9 cellular contexts compared by ENCODE assay signal in the genomic region with DNA sequence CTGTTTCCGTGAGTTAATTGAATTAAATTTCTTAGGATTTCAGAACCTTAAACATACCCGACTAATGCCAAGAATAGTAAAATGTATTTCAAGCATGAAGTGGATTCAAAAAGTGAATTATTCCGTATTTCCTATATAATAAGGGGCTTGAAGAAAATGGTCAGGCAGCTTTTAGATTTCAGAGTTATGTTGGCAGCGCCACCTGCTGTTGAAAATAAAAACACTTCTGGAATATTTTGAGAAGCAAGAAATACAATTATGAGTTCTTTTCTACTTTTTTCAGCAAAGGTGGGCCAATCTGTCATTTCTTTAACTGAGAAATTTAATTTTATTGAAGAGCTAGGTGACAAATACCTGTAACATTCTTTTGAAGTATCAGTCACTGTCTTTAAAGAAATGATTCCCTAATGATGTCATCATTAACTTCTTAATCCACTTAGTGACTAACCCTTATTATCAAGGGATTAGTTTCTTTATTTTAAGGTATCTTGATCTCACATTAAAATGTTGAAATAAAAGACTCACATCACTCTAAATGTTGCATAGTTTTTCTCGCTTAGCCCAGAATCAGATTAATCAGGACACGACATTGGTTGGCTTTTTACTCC. TPM values are rescaled to one million over a fixed set of nuclear protein-coding genes. Genes with fewer than 3 reads are reported as not detected.
DNase-seq lines count a peak whose midpoint lies in the region; ATAC-seq, FAIRE-seq and TF ChIP-seq lines count a peak whose summit lies in the region.
"Had no signal": no experiment of that assay in that cellular context is flagged by ENCODE, and none has a peak within 500 bp of the region (broad histone marks: within the 10 kb centered on the region; RNA-seq: fewer than 3 reads in every experiment).

No MANE protein-coding gene starts in this region.

- H3K27ac Mint-ChIP-seq in osteocyte (ENCODE audit: unreplicated experiment) = no peak overlapping the region
- H3K27ac Mint-ChIP-seq: T-cell had no signal

- H2AFZ ChIP-seq in HCT116 (ENCODE audit: low read depth, low read length, poor library complexity, severe bottlenecking) (no peak overlapping the region), PC-9 (no peak overlapping the region), endothelial cell of umbilical vein (ENCODE audit: low read depth, low read length) (no peak overlapping the region)

- H3K79me2 ChIP-seq in HCT116 (ENCODE audit: insufficient read depth, low read length) (no peaks in the 10 kb centered on the region), PC-9 (ENCODE audit: low read depth) (no peaks in the 10 kb centered on the region), endothelial cell of umbilical vein (ENCODE audit: control insufficient read depth, insufficient read depth, low read length) (no peaks in the 10 kb centered on the region)

- RAD21 ChIA-PET in HCT116 (lab: Charles Lee; ENCODE audit: low non-redundant PET in 1 of 2, low total read pairs in 2 of 2, uncharacterized antibody in 2 of 2, unreplicated experiment in 2 of 2) = interaction anchor here (0.8 kb wide), 2 partner anchors 117 kb away, joined by 4 to 6 read pairs; no protein-coding TSS in a partner anchor

- H3K36me3 ChIP-seq in HCT116 (ENCODE audit: control insufficient read depth in 1 of 2, insufficient read depth in 2 of 2, low read length in 2 of 2) = no peaks in the 10 kb centered on the region
- H3K36me3 ChIP-seq in PC-9 (ENCODE audit: low read depth) = peaks cover 6% of the 10 kb centered on the region; the same call in 1 of the 2 replicates
- no peaks in the 10 kb centered on the region for H3K36me3 ChIP-seq in endothelial cell of umbilical vein (ENCODE audit: control insufficient read depth in 2 of 2, extremely low read depth in 1 of 2, insufficient read depth in 2 of 2, low read length in 2 of 2)

- H3K9me1 ChIP-seq in endothelial cell of umbilical vein (replicated peaks; ENCODE audit: control insufficient read depth, extremely low read depth, insufficient read depth, low read length) = no peaks in the 10 kb centered on the region

- no peaks in the 10 kb centered on the region for H3K27me3 Mint-ChIP-seq in osteocyte (ENCODE audit: unreplicated experiment)
- H3K27me3 Mint-ChIP-seq: T-cell had no signal

- H3K4me1 Mint-ChIP-seq in osteocyte (ENCODE audit: unreplicated experiment) = peaks cover 69% of the 10 kb centered on the region

- TF ChIP-seq RAD21 in HCT116 (IDR thresholded peaks at IDR 0.05; ENCODE audit: low read depth) = peak; percentile 77

- peaks cover 0 to 22% of the 10 kb centered on the region in 2 experiments; a peak in 2 of 4 replicates for H3K4me1 ChIP-seq in HCT116 (ENCODE audit: control insufficient read depth in 1 of 2, insufficient read depth in 2 of 2, low read length in 2 of 2)
- peaks cover 86% of the 10 kb centered on the region for H3K4me1 ChIP-seq in PC-9 (replicated peaks; ENCODE audit: insufficient read depth)
- H3K4me1 ChIP-seq in endothelial cell of umbilical vein (ENCODE audit: control insufficient read depth, extremely low read depth, insufficient read depth, low read length) = peaks cover 3% of the 10 kb centered on the region

- H4K20me1 ChIP-seq in HCT116 (ENCODE audit: insufficient read depth) (no peaks in the 10 kb centered on the region), PC-9 (ENCODE audit: insufficient read depth) (no peaks in the 10 kb centered on the region), endothelial cell of umbilical vein (replicated peaks; ENCODE audit: control insufficient read depth, extremely low read depth, insufficient read depth, low read length) (no peaks in the 10 kb centered on the region)

- dilution Hi-C loops in endothelial cell of umbilical vein (cut with MboI; ENCODE audit: extremely low pct_ligation_motif_present, low sequenced_read_pairs) = no loop called here

- no peak overlapping the region for H3K27ac ChIP-seq in HCT116 (ENCODE audit: low read depth, low read length)
- H3K27ac ChIP-seq in PC-9 = no peak overlapping the region
- no peak overlapping the region for H3K27ac ChIP-seq in endothelial cell of umbilical vein (ENCODE audit: insufficient read depth, low read depth, low read length)

- intact Hi-C loops in HCT116 (cut with micrococcal nuclease) (loop anchor here (1.0 to 5.0 kb wide), 5 partner anchors 117 to 804 kb away; no protein-coding TSS in a partner anchor), PC-9 (cut with micrococcal nuclease; ENCODE audit: unreplicated experiment) (loop anchor here (1.0 to 5.0 kb wide), 8 partner anchors 27 to 841 kb away; partner anchors contain the start of genes ANKMY2, BZW2, CRPPA and TSPAN13), endothelial cell of umbilical vein (cut with micrococcal nuclease) (loop anchor here (1.0 to 10.0 kb wide), 6 partner anchors 27 to 806 kb away; no protein-coding TSS in a partner anchor)

- H3F3A ChIP-seq in PC-9 (ENCODE audit: insufficient read depth, low read depth) = peaks cover 56% of the 10 kb centered on the region

- peak; percentile 50 to 80 (median 76) for TF ChIP-seq CTCF in HCT116 (IDR thresholded peaks at IDR 0.05 in 2 of 3, conservative IDR thresholded peaks at IDR 0.05 in 1 of 3; ENCODE audit: borderline replicate concordance in 1 of 3, insufficient read depth in 1 of 3, low read depth in 2 of 3, low read length in 2 of 3)
- peak; percentile 96 for TF ChIP-seq CTCF in PC-9 (conservative IDR thresholded peaks at IDR 0.05)
- TF ChIP-seq CTCF in endothelial cell of umbilical vein (IDR thresholded peaks at IDR 0.05; ENCODE audit: extremely low read depth in 1 of 2, insufficient read depth in 1 of 2, low read depth in 1 of 2, low read length in 2 of 2) = peak; percentile 17 to 44
- peak; percentile 79 for TF ChIP-seq CTCF in osteocyte (IDR thresholded peaks at IDR 0.05)

- FAIRE-seq in endothelial cell of umbilical vein (lab: Jason Lieb, UNC) = peak; percentile 85

- H3K4me3 Mint-ChIP-seq in osteocyte (ENCODE audit: unreplicated experiment) = no peak overlapping the region
- H3K4me3 Mint-ChIP-seq: T-cell had no signal

- H3K4me2 ChIP-seq in HCT116 (ENCODE audit: low read length) (no peak overlapping the region), PC-9 (no peak overlapping the region), endothelial cell of umbilical vein (ENCODE audit: insufficient read depth, low read length) (no peak overlapping the region)

- H3K9ac ChIP-seq in HCT116 (ENCODE audit: low read length) (no peak overlapping the region), endothelial cell of umbilical vein (replicated peaks; ENCODE audit: extremely low read depth, insufficient read depth, low read length) (no peak overlapping the region)

- peaks cover 8% of the 10 kb centered on the region for H3K9me3 Mint-ChIP-seq in osteocyte (ENCODE audit: unreplicated experiment)
- H3K9me3 Mint-ChIP-seq: T-cell had no signal

- BruUV-seq in HCT116 (replicated peaks; lab: Mats Ljungman, UMichigan) (no TSS peak), PC-9 (replicated peaks; lab: Mats Ljungman, UMichigan) (no TSS peak), endothelial cell of umbilical vein (replicated peaks; lab: Mats Ljungman, UMichigan) (no TSS peak)

- ATAC-seq in HCT116 (no peak), HG03378 (IDR thresholded peaks at IDR 0.05; ENCODE audit: unreplicated experiment) (no peak)
- no peak for ATAC-seq in activated CD4-positive, CD25-positive, alpha-beta regulatory T cell treated with anti-CD3 and anti-CD28 coated beads, Interleukin-2, amount 50 U/mL, for 24 hours
- ATAC-seq: T-cell had no signal

- no peaks in the 10 kb centered on the region for H3K36me3 Mint-ChIP-seq in osteocyte (ENCODE audit: unreplicated experiment)
- H3K36me3 Mint-ChIP-seq: T-cell had no signal

- TF ChIP-seq POLR2A in HCT116 (IDR thresholded peaks at IDR 0.05; ENCODE audit: borderline replicate concordance, extremely low read depth, insufficient read depth, insufficient read length) (no peak), endothelial cell of umbilical vein (IDR thresholded peaks at IDR 0.05; ENCODE audit: low read depth, low read length) (no peak)

- H3K27me3 ChIP-seq in HCT116 (ENCODE audit: insufficient read depth, low read length) (no peaks in the 10 kb centered on the region), PC-9 (ENCODE audit: insufficient read depth, low read depth) (no peaks in the 10 kb centered on the region), endothelial cell of umbilical vein (ENCODE audit: control insufficient read depth in 2 of 2, insufficient read depth in 2 of 2, low read length in 2 of 2) (no peaks in the 10 kb centered on the region)

- H3K9me3 ChIP-seq in HCT116 (ENCODE audit: control insufficient read depth in 1 of 2, insufficient read depth in 1 of 2, low read depth in 1 of 2, low read length in 2 of 2) = no peaks in the 10 kb centered on the region
- H3K9me3 ChIP-seq in PC-9 (ENCODE audit: insufficient read depth, low read depth) = peaks cover 10% of the 10 kb centered on the region
- no peaks in the 10 kb centered on the region for H3K9me3 ChIP-seq in endothelial cell of umbilical vein (replicated peaks; ENCODE audit: control insufficient read depth, insufficient read depth, low read length)

- H3K4me3 ChIP-seq in HCT116 (replicated peaks in 1 of 2; ENCODE audit: low read depth in 1 of 2, low read length in 2 of 2) = no peak overlapping the region
- no peak overlapping the region for H3K4me3 ChIP-seq in PC-9
- H3K4me3 ChIP-seq in endothelial cell of umbilical vein (replicated peaks in 1 of 3; ENCODE audit: insufficient read depth in 1 of 3, low read depth in 1 of 3, low read length in 3 of 3) = no peak overlapping the region

- DNase-seq in COLO668 (lab: John Stamatoyannopoulos, UW; ENCODE audit: unreplicated experiment) = peak; percentile 51
- DNase-seq in HCT116 (ENCODE audit: low read depth, low spot score) = peak; percentile 33
- peak in 1 of 2 experiments; percentile 45 for DNase-seq in PC-9
- DNase-seq in endothelial cell of umbilical vein (ENCODE audit: low read depth, low spot score) = peak; percentile 58
- no peak for DNase-seq in osteocyte (ENCODE audit: extremely low spot score, unreplicated experiment)
- no peak for DNase-seq in T1000 (lab: John Stamatoyannopoulos, UW)

- H3K9me2 ChIP-seq in HCT116 (ENCODE audit: insufficient read depth) = no peaks in the 10 kb centered on the region; the same call in 1 of the 2 replicates
- H3K9me2 ChIP-seq in PC-9 (ENCODE audit: insufficient read depth) = no peaks in the 10 kb centered on the region

- POLR2A ChIA-PET in HCT116 (lab: Charles Lee) = no interaction called here
- POLR2A ChIA-PET in PC-9 (lab: Charles Lee; ENCODE audit: unreplicated experiment) = interaction anchor here (0.7 kb wide), 1 partner anchor 760 kb away, joined by 3 read pairs; no protein-coding TSS in a partner anchor
- POLR2A ChIA-PET in endothelial cell of umbilical vein (lab: Charles Lee) = no interaction called here

- CTCF ChIA-PET in HCT116 (lab: Charles Lee) (interaction anchor here (0.8 to 2.2 kb wide), 11 partner anchors 8 to 467 kb away, joined by 3 to 16 read pairs (median 5); no protein-coding TSS in a partner anchor), PC-9 (lab: Charles Lee) (interaction anchor here (0.6 to 2.6 kb wide), 9 partner anchors 21 to 374 kb away, joined by 3 to 18 read pairs (median 4); no protein-coding TSS in a partner anchor), endothelial cell of umbilical vein (lab: Charles Lee) (interaction anchor here (0.7 to 3.7 kb wide), 35 partner anchors 8 to 765 kb away, joined by 3 to 149 read pairs (median 3); partner anchors contain the start of genes AGR2 and AHR)

RNA-seq across cellular contexts. Expression of gene AGR3, which starts 36.6 kb away (rescaled TPM):
- total RNA-seq in HCT116 (2021; ENCODE audit: unreplicated experiment) (not detected), PC-9 (2021) (0.57 and 0.63 TPM in 2 replicates), endothelial cell of umbilical vein (not detected in 2 replicates), osteocyte (not detected in 2 replicates)
- polyA plus RNA-seq in HCT116 (2012) = not detected in 2 replicates
- polyA plus RNA-seq in endothelial cell of umbilical vein = not detected in 2 replicates
- polyA plus RNA-seq in endothelial cell of umbilical vein (2011; cell fraction: cytosol; rRNA removed) = not detected in 2 replicates
- polyA plus RNA-seq in endothelial cell of umbilical vein (2011; cell fraction: nucleus; rRNA removed) = not detected in 2 replicates
- not detected in 2 replicates for polyA plus RNA-seq in endothelial cell of umbilical vein (2012)
- not detected in 2 replicates for polyA minus RNA-seq in endothelial cell of umbilical vein
- polyA minus RNA-seq in endothelial cell of umbilical vein (2011; cell fraction: cytosol; rRNA and poly(A)+ RNA removed) = not detected
- polyA minus RNA-seq in endothelial cell of umbilical vein (2011; cell fraction: nucleus; rRNA and poly(A)+ RNA removed) = not detected in 2 replicates
- total RNA-seq: T-cell had no signal

Comparison
In these comparisons a context has a peak if more than half of its experiments do, and no peak if none do; other contexts are left out.
1. DNase-seq: peak in COLO668 (single experiment), HCT116 (single experiment) and endothelial cell of umbilical vein (single experiment); none in osteocyte (single experiment) and T1000 (single experiment).
2. CTCF ChIP-seq: peak in every context shown above with its lines; median percentile 96 in PC-9; 79 in osteocyte; 76 in HCT116; 30 in endothelial cell of umbilical vein.